8 cellular contexts compared by ENCODE assay signal in genomic region chr13:20902438-20903163, GRCh38. TPM values are rescaled to one million over a fixed set of nuclear protein-coding genes. Genes with fewer than 3 reads are reported as not detected.
DNase-seq lines count a peak whose midpoint lies in the region; ATAC-seq and TF ChIP-seq lines count a peak whose summit lies in the region.

Gene XPO4 (minus strand): TSS chr13:20902746. CDS start chr13:20902738, 8 bp downstream.

- no peaks in the 10 kb centered on the region for H3K9me3 ChIP-seq in HUES64 (ENCODE audit: insufficient read depth, low read depth, low read length)

- peaks cover 24% of the 10 kb centered on the region for H3K4me1 Mint-ChIP-seq in activated T-helper 17 cell treated with anti-CD3 and anti-CD28 coated beads, Interleukin-2, amount 50 U/mL, for 72 hours
- H3K4me1 Mint-ChIP-seq in nephron: peaks cover 16% of the 10 kb centered on the region
- peaks cover 42% of the 10 kb centered on the region for H3K4me1 Mint-ChIP-seq in stimulated activated naive CD8-positive, alpha-beta T cell treated with anti-CD3 and anti-CD28 coated beads, Interleukin-15, Interleukin-2, amounts not matched to agents 100 ng/mL and 50 ng/mL, for 24 hours (ENCODE audit: low read depth)

- no peak for TF ChIP-seq CTCF in nephron (IDR thresholded peaks at IDR 0.05; ENCODE audit: unreplicated experiment in 3 of 3)

- DNase-seq in DMS153 treated with DMSO at 0.1 percent for 48 hours (lab: John Stamatoyannopoulos, UW; ENCODE audit: unreplicated experiment) (peak; percentile 68), RPMI7951 (ENCODE audit: low read depth) (peak; percentile 76), fibroblast of peridontal ligament (ENCODE audit: extremely low read depth) (peak; percentile 61)

- peaks cover 31% of the 10 kb centered on the region for H3K36me3 Mint-ChIP-seq in activated T-helper 17 cell treated with anti-CD3 and anti-CD28 coated beads, Interleukin-2, amount 50 U/mL, for 72 hours (ENCODE audit: low read depth)
- H3K36me3 Mint-ChIP-seq in nephron (ENCODE audit: low read depth): peaks cover 14% of the 10 kb centered on the region
- peaks cover 28% of the 10 kb centered on the region for H3K36me3 Mint-ChIP-seq in stimulated activated naive CD8-positive, alpha-beta T cell treated with anti-CD3 and anti-CD28 coated beads, Interleukin-15, Interleukin-2, amounts not matched to agents 100 ng/mL and 50 ng/mL, for 24 hours (ENCODE audit: low read depth)

- peaks cover 23% of the 10 kb centered on the region for H3K36me3 ChIP-seq in HUES64 (ENCODE audit: insufficient read depth, low read length)

- ATAC-seq in GM21423 (IDR thresholded peaks at IDR 0.05; ENCODE audit: unreplicated experiment): peak; percentile 93
- peak; percentile 94 for ATAC-seq in activated T-helper 17 cell treated with anti-CD3 and anti-CD28 coated beads, Interleukin-2, amount 50 U/mL, for 72 hours (replicated peaks)

- no peaks in the 10 kb centered on the region for H3K27me3 Mint-ChIP-seq in activated T-helper 17 cell treated with anti-CD3 and anti-CD28 coated beads, Interleukin-2, amount 50 U/mL, for 72 hours
- H3K27me3 Mint-ChIP-seq in nephron (ENCODE audit: low read depth): no peaks in the 10 kb centered on the region
- H3K27me3 Mint-ChIP-seq in stimulated activated naive CD8-positive, alpha-beta T cell treated with anti-CD3 and anti-CD28 coated beads, Interleukin-15, Interleukin-2, amounts not matched to agents 100 ng/mL and 50 ng/mL, for 24 hours: peaks cover 3% of the 10 kb centered on the region

- H3K27ac Mint-ChIP-seq in activated T-helper 17 cell treated with anti-CD3 and anti-CD28 coated beads, Interleukin-2, amount 50 U/mL, for 72 hours: peak within 1 kb of the TSS; percentile 98
- peak within 1 kb of the TSS; percentile 94 to 99 (median 99) for H3K27ac Mint-ChIP-seq in nephron
- peak within 1 kb of the TSS; percentile 98 for H3K27ac Mint-ChIP-seq in stimulated activated naive CD8-positive, alpha-beta T cell treated with anti-CD3 and anti-CD28 coated beads, Interleukin-15, Interleukin-2, amounts not matched to agents 100 ng/mL and 50 ng/mL, for 24 hours

- H3K9ac ChIP-seq in HUES64 (ENCODE audit: low read depth, low read length): peak within 1 kb of the TSS; percentile 98

- no peaks in the 10 kb centered on the region for H3K9me3 Mint-ChIP-seq in activated T-helper 17 cell treated with anti-CD3 and anti-CD28 coated beads, Interleukin-2, amount 50 U/mL, for 72 hours
- no peaks in the 10 kb centered on the region for H3K9me3 Mint-ChIP-seq in nephron
- H3K9me3 Mint-ChIP-seq in stimulated activated naive CD8-positive, alpha-beta T cell treated with anti-CD3 and anti-CD28 coated beads, Interleukin-15, Interleukin-2, amounts not matched to agents 100 ng/mL and 50 ng/mL, for 24 hours: no peaks in the 10 kb centered on the region

- H3K4me3 ChIP-seq in HUES64 (ENCODE audit: low read length): peak within 1 kb of the TSS; percentile 99

- H3K27me3 ChIP-seq in HUES64 (ENCODE audit: insufficient read depth, low read length): no peaks in the 10 kb centered on the region

- peak within 1 kb of the TSS; percentile 98 for H3K4me3 Mint-ChIP-seq in activated T-helper 17 cell treated with anti-CD3 and anti-CD28 coated beads, Interleukin-2, amount 50 U/mL, for 72 hours
- H3K4me3 Mint-ChIP-seq in nephron: peak within 1 kb of the TSS; percentile 93 to 99 (median 94)
- peak within 1 kb of the TSS; percentile 94 for H3K4me3 Mint-ChIP-seq in stimulated activated naive CD8-positive, alpha-beta T cell treated with anti-CD3 and anti-CD28 coated beads, Interleukin-15, Interleukin-2, amounts not matched to agents 100 ng/mL and 50 ng/mL, for 24 hours

- under 1% methylated on average over 81 of the region's 81 CpGs for WGBS in HUES64

- H3K4me1 ChIP-seq in HUES64 (ENCODE audit: insufficient read depth, low read length): peaks cover 8% of the 10 kb centered on the region

- H3K27ac ChIP-seq in HUES64 (ENCODE audit: low read depth, low read length): peak within 1 kb of the TSS; percentile 92

RNA-seq across cellular contexts. Expression of gene XPO4, which starts in this region (rescaled TPM):
- polyA plus RNA-seq in HUES64 (2013, experiment 1 of 2): 18.6 TPM
- polyA plus RNA-seq in HUES64 (2013, experiment 2 of 2): 17.2 TPM
- total RNA-seq in RPMI7951 (2014; rRNA removed; shearing (Covaris generic)): 15.4 and 16.0 TPM in 2 replicates
- 10 to 100 TPM; 24.3 to 35.8 TPM for total RNA-seq in activated T-helper 17 cell treated with anti-CD3 and anti-CD28 coated beads, Interleukin-2, amount 50 U/mL, for 72 hours

Comparison
In these comparisons a context has a peak if more than half of its experiments do, and no peak if none do; other contexts are left out.
1. Peak in every context shown above with its lines: DNase-seq, ATAC-seq, H3K4me3 ChIP-seq and H3K27ac ChIP-seq.